Comparison of ENCODE assay signal across 9 cellular contexts in genomic region chr16:25048146-25048618, GRCh38. TPM values are rescaled to one million over a fixed set of nuclear protein-coding genes. Genes with fewer than 3 reads are reported as not detected.
DNase-seq lines count a peak whose midpoint lies in the region; ATAC-seq and TF ChIP-seq lines count a peak whose summit lies in the region.
"Had no signal": no experiment of that assay in that cellular context is flagged by ENCODE, and none has a peak within 500 bp of the region (broad histone marks: within the 10 kb centered on the region; RNA-seq: fewer than 3 reads in every experiment).

No MANE protein-coding gene starts in this region.

- DNase-seq in stimulated activated naive CD8-positive, alpha-beta T cell treated with anti-CD3 and anti-CD28 coated beads, Interleukin-15, Interleukin-2, amounts not matched to agents 100 U/mL and 50 U/mL, for 24 hours, result no peak
- no peak for DNase-seq in body of pancreas
- DNase-seq in NCI-H1436 (lab: John Stamatoyannopoulos, UW), result no peak
- no peak for DNase-seq in NCI-H1105 (lab: John Stamatoyannopoulos, UW)
- no peak for DNase-seq in stimulated activated naive CD4-positive, alpha-beta T cell (lab: John Stamatoyannopoulos, UW)
- no peak for DNase-seq in A172 (ENCODE audit: low spot score)
- DNase-seq: hippocampal formation had no signal

- 37 to 40% methylated on average over 4 of the region's 4 CpGs for whole genome bisulfite sequencing in body of pancreas, 2 donors

- intact Hi-C loops in body of pancreas (cut with DNase I), result no loop called here

- no peaks in the 10 kb centered on the region for H3K36me3 ChIP-seq in body of pancreas (replicated peaks in 1 of 2; ENCODE audit: insufficient read depth in 1 of 2, low read depth in 2 of 2)
- H3K36me3 ChIP-seq in mucosa of rectum (ENCODE audit: control insufficient read depth in 2 of 2, insufficient read depth in 2 of 2, low read length in 2 of 2), result no peaks in the 10 kb centered on the region

- TF ChIP-seq POLR2A in body of pancreas (IDR thresholded peaks at IDR 0.05), result no peak

- H3K36me3 Mint-ChIP-seq in stimulated activated naive CD8-positive, alpha-beta T cell treated with anti-CD3 and anti-CD28 coated beads, Interleukin-15, Interleukin-2, amounts not matched to agents 100 ng/mL and 50 ng/mL, for 24 hours (ENCODE audit: low read depth), result no peaks in the 10 kb centered on the region

- H3K4me1 ChIP-seq in body of pancreas (peaks cover 26% of the 10 kb centered on the region), mucosa of rectum (ENCODE audit: control insufficient read depth in 2 of 2, insufficient read depth in 2 of 2, low read length in 2 of 2) (peaks cover 12 to 19% of the 10 kb centered on the region in 2 donors)

- H3K27me3 Mint-ChIP-seq in stimulated activated naive CD8-positive, alpha-beta T cell treated with anti-CD3 and anti-CD28 coated beads, Interleukin-15, Interleukin-2, amounts not matched to agents 100 ng/mL and 50 ng/mL, for 24 hours, result no peaks in the 10 kb centered on the region

- H3K27ac ChIP-seq in body of pancreas, result peak overlapping the region; percentile 72 to 92 (median 86)
- H3K27ac ChIP-seq in mucosa of rectum (ENCODE audit: low read depth in 2 of 2, low read length in 2 of 2), result peak overlapping the region; percentile 79 to 86

- peak overlapping the region; percentile 99 for H3K27ac Mint-ChIP-seq in stimulated activated naive CD8-positive, alpha-beta T cell treated with anti-CD3 and anti-CD28 coated beads, Interleukin-15, Interleukin-2, amounts not matched to agents 100 ng/mL and 50 ng/mL, for 24 hours

- H3K27me3 ChIP-seq in body of pancreas (no peaks in the 10 kb centered on the region), mucosa of rectum (ENCODE audit: control insufficient read depth in 2 of 2, insufficient read depth in 2 of 2, low read length in 2 of 2) (no peaks in the 10 kb centered on the region)

- H3K9ac ChIP-seq in mucosa of rectum (ENCODE audit: low read depth in 1 of 2, low read length in 2 of 2), result peak overlapping the region in 1 of 2 donors; percentile 54

- no peak overlapping the region for H3K4me3 ChIP-seq in body of pancreas
- H3K4me3 ChIP-seq in mucosa of rectum (ENCODE audit: low read length in 2 of 2), result peak overlapping the region; percentile 62 to 76

- no peak for TF ChIP-seq CTCF in body of pancreas (IDR thresholded peaks at IDR 0.05)

- no peaks in the 10 kb centered on the region for H3K9me3 Mint-ChIP-seq in stimulated activated naive CD8-positive, alpha-beta T cell treated with anti-CD3 and anti-CD28 coated beads, Interleukin-15, Interleukin-2, amounts not matched to agents 100 ng/mL and 50 ng/mL, for 24 hours

- H3K4me1 Mint-ChIP-seq in stimulated activated naive CD8-positive, alpha-beta T cell treated with anti-CD3 and anti-CD28 coated beads, Interleukin-15, Interleukin-2, amounts not matched to agents 100 ng/mL and 50 ng/mL, for 24 hours (ENCODE audit: low read depth), result peaks cover 70% of the 10 kb centered on the region

- H3K4me3 Mint-ChIP-seq in stimulated activated naive CD8-positive, alpha-beta T cell treated with anti-CD3 and anti-CD28 coated beads, Interleukin-15, Interleukin-2, amounts not matched to agents 100 ng/mL and 50 ng/mL, for 24 hours, result peak overlapping the region; percentile 86

- no peak for ATAC-seq in stimulated activated naive CD8-positive, alpha-beta T cell treated with anti-CD3 and anti-CD28 coated beads, Interleukin-15, Interleukin-2, amounts not matched to agents 100 U/mL and 50 U/mL, for 24 hours
- ATAC-seq in body of pancreas, result no peak

- no peaks in the 10 kb centered on the region for H3K9me3 ChIP-seq in body of pancreas
- H3K9me3 ChIP-seq in mucosa of rectum (ENCODE audit: control insufficient read depth in 2 of 2, low read length in 2 of 2), result no peaks in the 10 kb centered on the region

RNA-seq across cellular contexts. Expression of gene ARHGAP17, which starts 33.0 kb away (rescaled TPM):
- total RNA-seq in body of pancreas, result 10 to 100 TPM; 35.9 to 54.7 TPM
- 51.9 and 58.7 TPM in 2 replicates for total RNA-seq in A172 (2014; rRNA removed; shearing (Covaris generic))

Comparison
In these comparisons a context has a peak if more than half of its experiments do, and no peak if none do; other contexts are left out.
1. H3K4me3 ChIP-seq: peak in mucosa of rectum (2 of 2); none in body of pancreas (0 of 2).